ENCODE assay signal across 1 cellular context in the genomic region with DNA sequence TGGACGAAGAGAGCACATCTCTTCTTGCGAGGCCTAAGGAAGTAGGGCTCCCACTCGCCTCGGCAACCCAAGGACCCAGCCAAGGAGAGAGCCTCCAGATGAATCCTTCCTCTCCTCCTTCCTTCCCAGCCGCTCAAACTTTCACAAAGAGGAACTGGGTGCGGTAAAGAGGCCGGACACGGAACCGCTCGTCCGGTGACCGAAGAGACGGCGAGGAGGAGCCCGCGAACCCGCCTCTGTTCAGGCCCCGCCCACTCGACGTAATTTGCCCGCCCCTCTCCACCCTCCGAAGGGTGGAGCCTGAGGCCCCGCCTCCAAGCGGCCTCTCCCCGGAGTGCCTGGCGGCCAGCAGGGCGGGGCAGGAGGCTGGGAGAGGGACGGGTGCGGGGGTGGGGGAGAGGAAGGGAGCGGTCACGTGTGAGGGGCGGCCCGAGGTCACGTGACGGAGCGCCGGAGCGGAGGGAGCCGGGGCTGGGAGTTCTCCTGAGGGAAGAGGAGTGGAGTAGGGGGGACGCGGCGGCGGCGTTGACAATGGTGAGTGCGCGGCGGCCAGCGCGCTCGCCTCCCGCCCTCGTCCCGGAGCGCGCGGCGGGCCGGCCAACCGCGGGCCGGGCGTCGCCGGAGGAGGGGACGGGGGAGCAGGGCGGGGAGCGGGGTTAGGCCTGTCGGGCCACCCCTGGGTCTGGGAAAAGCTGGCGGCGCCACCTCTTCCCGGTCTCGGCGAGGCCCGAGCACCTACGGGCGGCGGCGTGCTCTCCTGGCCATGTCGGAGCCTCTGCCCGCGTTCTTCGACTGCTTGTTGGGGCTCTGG.
TF ChIP-seq lines count a peak whose summit lies in the region.

A gene (plus strand): TSS at position 432 of the 811 bp plus-strand sequence. CDS start 100 bp downstream, at position 532.

TF ChIP-seq in GM12878, 131 proteins besides CTCF, POLR2A, EP300 and RAD21 (continued from another document and continues in another):
- peak; percentile 40; the same call in 1 of the 2 replicates for TF ChIP-seq SMARCA5 (IDR thresholded peaks at IDR 0.05)
- TF ChIP-seq IKZF2 (IDR thresholded peaks at IDR 0.05), result peak in 1 of 2 experiments; percentile 40; a peak in 1 of 4 replicates
- peak; percentile 54 for TF ChIP-seq NR2F1 (conservative IDR thresholded peaks at IDR 0.05)
- TF ChIP-seq MEF2B (IDR thresholded peaks at IDR 0.05; ENCODE audit: partially characterized antibody, poor library complexity, severe bottlenecking), result peak; percentile 78
- peak; percentile 20; the same call in 1 of the 2 replicates for TF ChIP-seq YY1 (IDR thresholded peaks at IDR 0.05; ENCODE audit: low read depth, low read length)
- no peak for TF ChIP-seq TCF7 (IDR thresholded peaks at IDR 0.05; ENCODE audit: borderline replicate concordance)
- 0 out of 2 replicates have a peak, but pooled peaks have one; percentile 59 for TF ChIP-seq TAF1 (IDR thresholded peaks at IDR 0.05; ENCODE audit: borderline replicate concordance, low read depth, low read length)
- peak; percentile 43 for TF ChIP-seq FOS (IDR thresholded peaks at IDR 0.05; ENCODE audit: borderline replicate concordance, extremely low read depth, insufficient read length)
- peak; percentile 12; the same call in 2 of the 3 replicates for TF ChIP-seq POU2F2 (IDR thresholded peaks at IDR 0.05; ENCODE audit: borderline replicate concordance, low read depth, low read length)
- no peak for TF ChIP-seq ZNF24 (IDR thresholded peaks at IDR 0.05)
- peak; percentile 56 for TF ChIP-seq ATF7 (IDR thresholded peaks at IDR 0.05; ENCODE audit: low read depth)
- TF ChIP-seq RELA (IDR thresholded peaks at IDR 0.05; ENCODE audit: borderline replicate concordance, partially characterized antibody), result peak; percentile 90
- no peak for TF ChIP-seq EZH2 (IDR thresholded peaks at IDR 0.05; ENCODE audit: borderline replicate concordance, control insufficient read depth, low read depth, low read length)
- TF ChIP-seq LARP7 (IDR thresholded peaks at IDR 0.05), result peak; percentile 64; the same call in 1 of the 2 replicates
- peak; percentile 72; the same call in 1 of the 2 replicates for TF ChIP-seq DPF2 (IDR thresholded peaks at IDR 0.05)
- TF ChIP-seq TBL1XR1 (IDR thresholded peaks at IDR 0.05; ENCODE audit: low read depth, low read length), result 0 out of 2 replicates have a peak, but pooled peaks have one; percentile 44
- peak; percentile 30; the same call in 1 of the 2 replicates for TF ChIP-seq CBFB (IDR thresholded peaks at IDR 0.05; ENCODE audit: low read depth)
- TF ChIP-seq RUNX3 (IDR thresholded peaks at IDR 0.05; ENCODE audit: low read length), result peak; percentile 73
- peak; percentile 95 to 99 for TF ChIP-seq BHLHE40 (IDR thresholded peaks at IDR 0.05; ENCODE audit: borderline replicate concordance in 1 of 2, low read depth in 2 of 2, low read length in 1 of 2)
- TF ChIP-seq, protein P1, sequence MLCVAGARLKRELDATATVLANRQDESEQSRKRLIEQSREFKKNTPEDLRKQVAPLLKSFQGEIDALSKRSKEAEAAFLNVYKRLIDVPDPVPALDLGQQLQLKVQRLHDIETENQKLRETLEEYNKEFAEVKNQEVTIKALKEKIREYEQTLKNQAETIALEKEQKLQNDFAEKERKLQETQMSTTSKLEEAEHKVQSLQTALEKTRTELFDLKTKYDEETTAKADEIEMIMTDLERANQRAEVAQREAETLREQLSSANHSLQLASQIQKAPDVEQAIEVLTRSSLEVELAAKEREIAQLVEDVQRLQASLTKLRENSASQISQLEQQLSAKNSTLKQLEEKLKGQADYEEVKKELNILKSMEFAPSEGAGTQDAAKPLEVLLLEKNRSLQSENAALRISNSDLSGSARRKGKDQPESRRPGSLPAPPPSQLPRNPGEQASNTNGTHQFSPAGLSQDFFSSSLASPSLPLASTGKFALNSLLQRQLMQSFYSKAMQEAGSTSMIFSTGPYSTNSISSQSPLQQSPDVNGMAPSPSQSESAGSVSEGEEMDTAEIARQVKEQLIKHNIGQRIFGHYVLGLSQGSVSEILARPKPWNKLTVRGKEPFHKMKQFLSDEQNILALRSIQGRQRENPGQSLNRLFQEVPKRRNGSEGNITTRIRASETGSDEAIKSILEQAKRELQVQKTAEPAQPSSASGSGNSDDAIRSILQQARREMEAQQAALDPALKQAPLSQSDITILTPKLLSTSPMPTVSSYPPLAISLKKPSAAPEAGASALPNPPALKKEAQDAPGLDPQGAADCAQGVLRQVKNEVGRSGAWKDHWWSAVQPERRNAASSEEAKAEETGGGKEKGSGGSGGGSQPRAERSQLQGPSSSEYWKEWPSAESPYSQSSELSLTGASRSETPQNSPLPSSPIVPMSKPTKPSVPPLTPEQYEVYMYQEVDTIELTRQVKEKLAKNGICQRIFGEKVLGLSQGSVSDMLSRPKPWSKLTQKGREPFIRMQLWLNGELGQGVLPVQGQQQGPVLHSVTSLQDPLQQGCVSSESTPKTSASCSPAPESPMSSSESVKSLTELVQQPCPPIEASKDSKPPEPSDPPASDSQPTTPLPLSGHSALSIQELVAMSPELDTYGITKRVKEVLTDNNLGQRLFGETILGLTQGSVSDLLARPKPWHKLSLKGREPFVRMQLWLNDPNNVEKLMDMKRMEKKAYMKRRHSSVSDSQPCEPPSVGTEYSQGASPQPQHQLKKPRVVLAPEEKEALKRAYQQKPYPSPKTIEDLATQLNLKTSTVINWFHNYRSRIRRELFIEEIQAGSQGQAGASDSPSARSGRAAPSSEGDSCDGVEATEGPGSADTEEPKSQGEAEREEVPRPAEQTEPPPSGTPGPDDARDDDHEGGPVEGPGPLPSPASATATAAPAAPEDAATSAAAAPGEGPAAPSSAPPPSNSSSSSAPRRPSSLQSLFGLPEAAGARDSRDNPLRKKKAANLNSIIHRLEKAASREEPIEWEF (IDR thresholded peaks at IDR 0.05; ENCODE audit: insufficient replicate concordance, low read depth, low read length), result no peak
- TF ChIP-seq GABPA (IDR thresholded peaks at IDR 0.05; ENCODE audit: low read depth), result no peak
- TF ChIP-seq, protein P2, sequence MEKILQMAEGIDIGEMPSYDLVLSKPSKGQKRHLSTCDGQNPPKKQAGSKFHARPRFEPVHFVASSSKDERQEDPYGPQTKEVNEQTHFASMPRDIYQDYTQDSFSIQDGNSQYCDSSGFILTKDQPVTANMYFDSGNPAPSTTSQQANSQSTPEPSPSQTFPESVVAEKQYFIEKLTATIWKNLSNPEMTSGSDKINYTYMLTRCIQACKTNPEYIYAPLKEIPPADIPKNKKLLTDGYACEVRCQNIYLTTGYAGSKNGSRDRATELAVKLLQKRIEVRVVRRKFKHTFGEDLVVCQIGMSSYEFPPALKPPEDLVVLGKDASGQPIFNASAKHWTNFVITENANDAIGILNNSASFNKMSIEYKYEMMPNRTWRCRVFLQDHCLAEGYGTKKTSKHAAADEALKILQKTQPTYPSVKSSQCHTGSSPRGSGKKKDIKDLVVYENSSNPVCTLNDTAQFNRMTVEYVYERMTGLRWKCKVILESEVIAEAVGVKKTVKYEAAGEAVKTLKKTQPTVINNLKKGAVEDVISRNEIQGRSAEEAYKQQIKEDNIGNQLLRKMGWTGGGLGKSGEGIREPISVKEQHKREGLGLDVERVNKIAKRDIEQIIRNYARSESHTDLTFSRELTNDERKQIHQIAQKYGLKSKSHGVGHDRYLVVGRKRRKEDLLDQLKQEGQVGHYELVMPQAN (conservative IDR thresholded peaks at IDR 0.05), result peak; percentile 76
- 0 out of 2 replicates have a peak, but pooled peaks have one; percentile 49 for TF ChIP-seq GATAD2B (conservative IDR thresholded peaks at IDR 0.05; ENCODE audit: low read depth)
- TF ChIP-seq, protein P3, sequence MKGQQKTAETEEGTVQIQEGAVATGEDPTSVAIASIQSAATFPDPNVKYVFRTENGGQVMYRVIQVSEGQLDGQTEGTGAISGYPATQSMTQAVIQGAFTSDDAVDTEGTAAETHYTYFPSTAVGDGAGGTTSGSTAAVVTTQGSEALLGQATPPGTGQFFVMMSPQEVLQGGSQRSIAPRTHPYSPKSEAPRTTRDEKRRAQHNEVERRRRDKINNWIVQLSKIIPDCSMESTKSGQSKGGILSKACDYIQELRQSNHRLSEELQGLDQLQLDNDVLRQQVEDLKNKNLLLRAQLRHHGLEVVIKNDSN (IDR thresholded peaks at IDR 0.05; ENCODE audit: borderline replicate concordance, extremely low read length, insufficient read depth, low read depth, low read length), result peak; percentile 98
- TF ChIP-seq IKZF1 (conservative IDR thresholded peaks at IDR 0.05), result peak; percentile 91
- TF ChIP-seq RAD51 (IDR thresholded peaks at IDR 0.05), result peak; percentile 99
- TF ChIP-seq, protein P4, sequence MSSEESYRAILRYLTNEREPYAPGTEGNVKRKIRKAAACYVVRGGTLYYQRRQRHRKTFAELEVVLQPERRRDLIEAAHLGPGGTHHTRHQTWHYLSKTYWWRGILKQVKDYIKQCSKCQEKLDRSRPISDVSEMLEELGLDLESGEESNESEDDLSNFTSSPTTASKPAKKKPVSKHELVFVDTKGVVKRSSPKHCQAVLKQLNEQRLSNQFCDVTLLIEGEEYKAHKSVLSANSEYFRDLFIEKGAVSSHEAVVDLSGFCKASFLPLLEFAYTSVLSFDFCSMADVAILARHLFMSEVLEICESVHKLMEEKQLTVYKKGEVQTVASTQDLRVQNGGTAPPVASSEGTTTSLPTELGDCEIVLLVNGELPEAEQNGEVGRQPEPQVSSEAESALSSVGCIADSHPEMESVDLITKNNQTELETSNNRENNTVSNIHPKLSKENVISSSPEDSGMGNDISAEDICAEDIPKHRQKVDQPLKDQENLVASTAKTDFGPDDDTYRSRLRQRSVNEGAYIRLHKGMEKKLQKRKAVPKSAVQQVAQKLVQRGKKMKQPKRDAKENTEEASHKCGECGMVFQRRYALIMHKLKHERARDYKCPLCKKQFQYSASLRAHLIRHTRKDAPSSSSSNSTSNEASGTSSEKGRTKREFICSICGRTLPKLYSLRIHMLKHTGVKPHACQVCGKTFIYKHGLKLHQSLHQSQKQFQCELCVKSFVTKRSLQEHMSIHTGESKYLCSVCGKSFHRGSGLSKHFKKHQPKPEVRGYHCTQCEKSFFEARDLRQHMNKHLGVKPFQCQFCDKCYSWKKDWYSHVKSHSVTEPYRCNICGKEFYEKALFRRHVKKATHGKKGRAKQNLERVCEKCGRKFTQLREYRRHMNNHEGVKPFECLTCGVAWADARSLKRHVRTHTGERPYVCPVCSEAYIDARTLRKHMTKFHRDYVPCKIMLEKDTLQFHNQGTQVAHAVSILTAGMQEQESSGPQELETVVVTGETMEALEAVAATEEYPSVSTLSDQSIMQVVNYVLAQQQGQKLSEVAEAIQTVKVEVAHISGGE (CRISPR knock-in tag; IDR thresholded peaks at IDR 0.05), result 0 out of 2 replicates have a peak, but pooled peaks have one; percentile 38
- TF ChIP-seq, protein P5, sequence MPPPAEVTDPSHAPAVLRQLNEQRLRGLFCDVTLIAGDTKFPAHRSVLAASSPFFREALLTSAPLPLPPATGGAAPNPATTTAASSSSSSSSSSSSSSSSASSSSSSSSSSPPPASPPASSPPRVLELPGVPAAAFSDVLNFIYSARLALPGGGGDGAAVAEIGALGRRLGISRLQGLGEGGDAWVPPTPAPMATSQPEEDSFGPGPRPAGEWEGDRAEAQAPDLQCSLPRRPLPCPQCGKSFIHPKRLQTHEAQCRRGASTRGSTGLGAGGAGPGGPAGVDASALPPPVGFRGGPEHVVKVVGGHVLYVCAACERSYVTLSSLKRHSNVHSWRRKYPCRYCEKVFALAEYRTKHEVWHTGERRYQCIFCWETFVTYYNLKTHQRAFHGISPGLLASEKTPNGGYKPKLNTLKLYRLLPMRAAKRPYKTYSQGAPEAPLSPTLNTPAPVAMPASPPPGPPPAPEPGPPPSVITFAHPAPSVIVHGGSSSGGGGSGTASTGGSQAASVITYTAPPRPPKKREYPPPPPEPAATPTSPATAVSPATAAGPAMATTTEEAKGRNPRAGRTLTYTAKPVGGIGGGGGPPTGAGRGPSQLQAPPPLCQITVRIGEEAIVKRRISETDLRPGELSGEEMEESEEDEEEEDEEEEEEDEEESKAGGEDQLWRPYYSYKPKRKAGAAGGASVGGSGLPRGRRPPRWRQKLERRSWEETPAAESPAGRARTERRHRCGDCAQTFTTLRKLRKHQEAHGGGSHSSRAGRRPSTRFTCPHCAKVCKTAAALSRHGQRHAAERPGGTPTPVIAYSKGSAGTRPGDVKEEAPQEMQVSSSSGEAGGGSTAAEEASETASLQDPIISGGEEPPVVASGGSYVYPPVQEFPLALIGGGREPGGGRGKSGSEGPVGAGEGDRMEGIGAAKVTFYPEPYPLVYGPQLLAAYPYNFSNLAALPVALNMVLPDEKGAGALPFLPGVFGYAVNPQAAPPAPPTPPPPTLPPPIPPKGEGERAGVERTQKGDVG (CRISPR knock-in tag; IDR thresholded peaks at IDR 0.05), result 0 out of 2 replicates have a peak, but pooled peaks have one; percentile 73
- TF ChIP-seq, protein P6, sequence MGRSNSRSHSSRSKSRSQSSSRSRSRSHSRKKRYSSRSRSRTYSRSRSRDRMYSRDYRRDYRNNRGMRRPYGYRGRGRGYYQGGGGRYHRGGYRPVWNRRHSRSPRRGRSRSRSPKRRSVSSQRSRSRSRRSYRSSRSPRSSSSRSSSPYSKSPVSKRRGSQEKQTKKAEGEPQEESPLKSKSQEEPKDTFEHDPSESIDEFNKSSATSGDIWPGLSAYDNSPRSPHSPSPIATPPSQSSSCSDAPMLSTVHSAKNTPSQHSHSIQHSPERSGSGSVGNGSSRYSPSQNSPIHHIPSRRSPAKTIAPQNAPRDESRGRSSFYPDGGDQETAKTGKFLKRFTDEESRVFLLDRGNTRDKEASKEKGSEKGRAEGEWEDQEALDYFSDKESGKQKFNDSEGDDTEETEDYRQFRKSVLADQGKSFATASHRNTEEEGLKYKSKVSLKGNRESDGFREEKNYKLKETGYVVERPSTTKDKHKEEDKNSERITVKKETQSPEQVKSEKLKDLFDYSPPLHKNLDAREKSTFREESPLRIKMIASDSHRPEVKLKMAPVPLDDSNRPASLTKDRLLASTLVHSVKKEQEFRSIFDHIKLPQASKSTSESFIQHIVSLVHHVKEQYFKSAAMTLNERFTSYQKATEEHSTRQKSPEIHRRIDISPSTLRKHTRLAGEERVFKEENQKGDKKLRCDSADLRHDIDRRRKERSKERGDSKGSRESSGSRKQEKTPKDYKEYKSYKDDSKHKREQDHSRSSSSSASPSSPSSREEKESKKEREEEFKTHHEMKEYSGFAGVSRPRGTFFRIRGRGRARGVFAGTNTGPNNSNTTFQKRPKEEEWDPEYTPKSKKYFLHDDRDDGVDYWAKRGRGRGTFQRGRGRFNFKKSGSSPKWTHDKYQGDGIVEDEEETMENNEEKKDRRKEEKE (IDR thresholded peaks at IDR 0.05), result peak; percentile 71; the same call in 1 of the 2 replicates
- no peak for TF ChIP-seq ZNF274 (IDR thresholded peaks at IDR 0.05; ENCODE audit: insufficient read depth, insufficient read length)
- TF ChIP-seq, protein P7, sequence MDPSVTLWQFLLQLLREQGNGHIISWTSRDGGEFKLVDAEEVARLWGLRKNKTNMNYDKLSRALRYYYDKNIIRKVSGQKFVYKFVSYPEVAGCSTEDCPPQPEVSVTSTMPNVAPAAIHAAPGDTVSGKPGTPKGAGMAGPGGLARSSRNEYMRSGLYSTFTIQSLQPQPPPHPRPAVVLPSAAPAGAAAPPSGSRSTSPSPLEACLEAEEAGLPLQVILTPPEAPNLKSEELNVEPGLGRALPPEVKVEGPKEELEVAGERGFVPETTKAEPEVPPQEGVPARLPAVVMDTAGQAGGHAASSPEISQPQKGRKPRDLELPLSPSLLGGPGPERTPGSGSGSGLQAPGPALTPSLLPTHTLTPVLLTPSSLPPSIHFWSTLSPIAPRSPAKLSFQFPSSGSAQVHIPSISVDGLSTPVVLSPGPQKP (IDR thresholded peaks at IDR 0.05; ENCODE audit: low read depth, low read length), result 0 out of 2 replicates have a peak, but pooled peaks have one; percentile 17
- peak; percentile 92 for TF ChIP-seq NBN (IDR thresholded peaks at IDR 0.05)
- TF ChIP-seq NR2C1 (IDR thresholded peaks at IDR 0.05), result peak; percentile 15; the same call in 1 of the 2 replicates
